1 cellular context compared by ENCODE assay signal in genomic region chr6:138382498-138383265, GRCh38.
TF ChIP-seq lines count a peak whose summit lies in the region.

No MANE protein-coding gene starts in this region.

TF ChIP-seq in HepG2, 621 proteins besides CTCF, POLR2A, EP300 and RAD21:
- TF ChIP-seq KLF13 (CRISPR knock-in tag; IDR thresholded peaks at IDR 0.05) (no peak), ZNF768 (CRISPR knock-in tag; IDR thresholded peaks at IDR 0.05) (peak; percentile 12; the same call in 1 of the 2 replicates)
